1 cellular context compared by ENCODE assay signal in the genomic region with DNA sequence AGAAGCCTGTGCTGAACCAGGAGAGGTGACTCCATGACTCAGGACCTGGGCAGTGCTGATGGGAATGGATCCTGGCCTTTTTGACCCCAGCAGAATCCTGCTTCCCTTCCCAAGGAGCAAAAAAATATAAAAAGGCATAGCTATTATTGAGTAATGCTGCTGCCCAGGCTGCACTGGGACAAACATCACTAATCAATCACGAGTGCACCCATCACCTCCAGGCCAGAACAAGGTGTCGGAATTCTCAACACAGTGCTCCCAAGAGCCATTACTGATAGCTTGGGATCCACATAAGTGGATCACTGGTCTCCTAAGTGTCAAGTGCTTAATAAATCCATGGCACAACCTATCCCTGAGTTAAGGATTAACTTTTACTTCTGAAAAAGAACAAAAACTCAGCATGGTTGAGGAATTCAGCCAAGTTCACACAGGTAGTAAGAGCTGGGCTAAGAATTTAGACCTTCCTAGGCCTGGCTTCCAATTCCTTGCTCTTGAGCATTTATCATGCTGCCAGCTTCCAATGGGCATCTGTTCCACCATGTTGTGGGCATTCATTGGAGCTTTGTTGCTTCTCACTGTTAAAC.
TF ChIP-seq lines count a peak whose summit lies in the region.

No MANE protein-coding gene starts in this region.

TF ChIP-seq in GM23338, 12 proteins besides CTCF, POLR2A, EP300 and RAD21:
- TF ChIP-seq REST (IDR thresholded peaks at IDR 0.05; ENCODE audit: unreplicated experiment) (no peak), POLR2AphosphoS5 (IDR thresholded peaks at IDR 0.05; ENCODE audit: low read depth) (no peak), NANOG (IDR thresholded peaks at IDR 0.05; ENCODE audit: borderline replicate concordance) (no peak), ZNF114 (CRISPR knock-in tag; IDR thresholded peaks at IDR 0.05) (no peak), JUNB (IDR thresholded peaks at IDR 0.05; ENCODE audit: unreplicated experiment) (no peak), ZNF331 (CRISPR knock-in tag; IDR thresholded peaks at IDR 0.05; ENCODE audit: low read depth) (no peak), EZH2 (IDR thresholded peaks at IDR 0.05; ENCODE audit: low read depth, unreplicated experiment) (no peak), CREB1 (CRISPR knock-in tag; IDR thresholded peaks at IDR 0.05; ENCODE audit: low read depth) (no peak), EZH2phosphoT487 (IDR thresholded peaks at IDR 0.05; ENCODE audit: unreplicated experiment) (no peak), STAT1 (IDR thresholded peaks at IDR 0.05; ENCODE audit: unreplicated experiment) (no peak)
- TF ChIP-seq, protein P1, sequence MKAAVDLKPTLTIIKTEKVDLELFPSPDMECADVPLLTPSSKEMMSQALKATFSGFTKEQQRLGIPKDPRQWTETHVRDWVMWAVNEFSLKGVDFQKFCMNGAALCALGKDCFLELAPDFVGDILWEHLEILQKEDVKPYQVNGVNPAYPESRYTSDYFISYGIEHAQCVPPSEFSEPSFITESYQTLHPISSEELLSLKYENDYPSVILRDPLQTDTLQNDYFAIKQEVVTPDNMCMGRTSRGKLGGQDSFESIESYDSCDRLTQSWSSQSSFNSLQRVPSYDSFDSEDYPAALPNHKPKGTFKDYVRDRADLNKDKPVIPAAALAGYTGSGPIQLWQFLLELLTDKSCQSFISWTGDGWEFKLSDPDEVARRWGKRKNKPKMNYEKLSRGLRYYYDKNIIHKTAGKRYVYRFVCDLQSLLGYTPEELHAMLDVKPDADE (IDR thresholded peaks at IDR 0.05): no peak
- TF ChIP-seq, protein P2, sequence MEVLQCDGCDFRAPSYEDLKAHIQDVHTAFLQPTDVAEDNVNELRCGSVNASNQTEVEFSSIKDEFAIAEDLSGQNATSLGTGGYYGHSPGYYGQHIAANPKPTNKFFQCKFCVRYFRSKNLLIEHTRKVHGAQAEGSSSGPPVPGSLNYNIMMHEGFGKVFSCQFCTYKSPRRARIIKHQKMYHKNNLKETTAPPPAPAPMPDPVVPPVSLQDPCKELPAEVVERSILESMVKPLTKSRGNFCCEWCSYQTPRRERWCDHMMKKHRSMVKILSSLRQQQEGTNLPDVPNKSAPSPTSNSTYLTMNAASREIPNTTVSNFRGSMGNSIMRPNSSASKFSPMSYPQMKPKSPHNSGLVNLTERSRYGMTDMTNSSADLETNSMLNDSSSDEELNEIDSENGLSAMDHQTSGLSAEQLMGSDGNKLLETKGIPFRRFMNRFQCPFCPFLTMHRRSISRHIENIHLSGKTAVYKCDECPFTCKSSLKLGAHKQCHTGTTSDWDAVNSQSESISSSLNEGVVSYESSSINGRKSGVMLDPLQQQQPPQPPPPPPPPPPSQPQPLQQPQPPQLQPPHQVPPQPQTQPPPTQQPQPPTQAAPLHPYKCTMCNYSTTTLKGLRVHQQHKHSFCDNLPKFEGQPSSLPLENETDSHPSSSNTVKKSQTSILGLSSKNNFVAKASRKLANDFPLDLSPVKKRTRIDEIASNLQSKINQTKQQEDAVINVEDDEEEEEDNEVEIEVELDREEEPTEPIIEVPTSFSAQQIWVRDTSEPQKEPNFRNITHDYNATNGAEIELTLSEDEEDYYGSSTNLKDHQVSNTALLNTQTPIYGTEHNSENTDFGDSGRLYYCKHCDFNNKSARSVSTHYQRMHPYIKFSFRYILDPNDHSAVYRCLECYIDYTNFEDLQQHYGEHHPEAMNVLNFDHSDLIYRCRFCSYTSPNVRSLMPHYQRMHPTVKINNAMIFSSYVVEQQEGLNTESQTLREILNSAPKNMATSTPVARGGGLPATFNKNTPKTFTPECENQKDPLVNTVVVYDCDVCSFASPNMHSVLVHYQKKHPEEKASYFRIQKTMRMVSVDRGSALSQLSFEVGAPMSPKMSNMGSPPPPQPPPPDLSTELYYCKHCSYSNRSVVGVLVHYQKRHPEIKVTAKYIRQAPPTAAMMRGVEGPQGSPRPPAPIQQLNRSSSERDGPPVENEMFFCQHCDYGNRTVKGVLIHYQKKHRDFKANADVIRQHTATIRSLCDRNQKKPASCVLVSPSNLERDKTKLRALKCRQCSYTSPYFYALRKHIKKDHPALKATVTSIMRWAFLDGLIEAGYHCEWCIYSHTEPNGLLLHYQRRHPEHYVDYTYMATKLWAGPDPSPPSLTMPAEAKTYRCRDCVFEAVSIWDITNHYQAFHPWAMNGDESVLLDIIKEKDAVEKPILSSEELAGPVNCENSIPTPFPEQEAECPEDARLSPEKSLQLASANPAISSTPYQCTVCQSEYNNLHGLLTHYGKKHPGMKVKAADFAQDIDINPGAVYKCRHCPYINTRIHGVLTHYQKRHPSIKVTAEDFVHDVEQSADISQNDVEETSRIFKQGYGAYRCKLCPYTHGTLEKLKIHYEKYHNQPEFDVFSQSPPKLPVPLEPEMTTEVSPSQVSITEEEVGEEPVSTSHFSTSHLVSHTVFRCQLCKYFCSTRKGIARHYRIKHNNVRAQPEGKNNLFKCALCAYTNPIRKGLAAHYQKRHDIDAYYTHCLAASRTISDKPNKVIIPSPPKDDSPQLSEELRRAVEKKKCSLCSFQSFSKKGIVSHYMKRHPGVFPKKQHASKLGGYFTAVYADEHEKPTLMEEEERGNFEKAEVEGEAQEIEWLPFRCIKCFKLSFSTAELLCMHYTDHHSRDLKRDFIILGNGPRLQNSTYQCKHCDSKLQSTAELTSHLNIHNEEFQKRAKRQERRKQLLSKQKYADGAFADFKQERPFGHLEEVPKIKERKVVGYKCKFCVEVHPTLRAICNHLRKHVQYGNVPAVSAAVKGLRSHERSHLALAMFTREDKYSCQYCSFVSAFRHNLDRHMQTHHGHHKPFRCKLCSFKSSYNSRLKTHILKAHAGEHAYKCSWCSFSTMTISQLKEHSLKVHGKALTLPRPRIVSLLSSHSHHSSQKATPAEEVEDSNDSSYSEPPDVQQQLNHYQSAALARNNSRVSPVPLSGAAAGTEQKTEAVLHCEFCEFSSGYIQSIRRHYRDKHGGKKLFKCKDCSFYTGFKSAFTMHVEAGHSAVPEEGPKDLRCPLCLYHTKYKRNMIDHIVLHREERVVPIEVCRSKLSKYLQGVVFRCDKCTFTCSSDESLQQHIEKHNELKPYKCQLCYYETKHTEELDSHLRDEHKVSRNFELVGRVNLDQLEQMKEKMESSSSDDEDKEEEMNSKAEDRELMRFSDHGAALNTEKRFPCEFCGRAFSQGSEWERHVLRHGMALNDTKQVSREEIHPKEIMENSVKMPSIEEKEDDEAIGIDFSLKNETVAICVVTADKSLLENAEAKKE (CRISPR knock-in tag; IDR thresholded peaks at IDR 0.05): no peak
